ENCODE assay signal across 15 cellular contexts in the genomic region with DNA sequence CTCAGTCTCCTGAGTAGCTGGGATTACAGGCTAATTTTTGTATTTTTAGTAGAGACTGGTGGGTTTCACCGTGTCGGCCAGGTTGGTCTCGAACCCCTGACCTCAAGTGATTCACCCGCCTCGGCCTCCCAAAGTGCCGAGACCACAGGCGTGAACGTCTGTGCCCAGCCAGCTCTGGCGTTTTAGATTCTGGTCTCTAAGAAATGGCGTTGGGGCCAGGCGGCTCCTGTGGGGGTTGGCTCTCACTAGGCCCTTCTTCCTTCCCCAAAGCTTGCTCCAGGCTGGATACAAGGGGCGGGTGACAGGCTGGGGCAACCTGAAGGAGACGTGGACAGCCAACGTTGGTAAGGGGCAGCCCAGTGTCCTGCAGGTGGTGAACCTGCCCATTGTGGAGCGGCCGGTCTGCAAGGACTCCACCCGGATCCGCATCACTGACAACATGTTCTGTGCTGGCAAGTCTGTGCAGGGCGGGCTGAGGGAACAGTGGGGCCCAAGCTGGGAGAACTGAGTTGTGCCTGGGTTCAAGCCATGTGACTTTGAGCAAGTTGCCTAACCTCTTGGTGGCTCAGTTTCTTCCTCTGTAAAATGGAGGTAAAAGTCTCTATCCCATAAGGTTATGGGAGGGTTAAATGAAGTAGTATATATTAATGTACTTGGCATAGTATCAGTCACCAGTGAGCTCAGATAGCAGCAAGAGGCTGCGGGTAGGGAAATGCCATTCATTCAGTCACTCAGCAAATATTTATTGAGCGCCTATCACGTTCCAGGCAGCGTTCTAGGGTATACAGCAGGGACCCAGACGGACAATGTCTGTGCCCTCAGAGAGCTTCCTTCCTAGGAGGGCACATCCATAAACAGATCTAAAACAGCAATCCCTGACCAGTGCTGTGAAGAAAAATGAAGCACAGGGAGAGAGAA. TPM values are rescaled to one million over a fixed set of nuclear protein-coding genes. Genes with fewer than 3 reads are reported as not detected.
"Had no signal": no experiment of that assay in that cellular context is flagged by ENCODE, and none has a peak within 500 bp of the region (broad histone marks: within the 10 kb centered on the region; RNA-seq: fewer than 3 reads in every experiment).

No MANE protein-coding gene starts in this region.

- H3K27me3 Mint-ChIP-seq: activated naive CD8-positive, alpha-beta T cell treated with anti-CD3 and anti-CD28 coated beads, Interleukin-2, amount 50 U/mL, for 24 hours; activated T-cell treated with anti-CD3 and anti-CD28 coated beads, Interleukin-2, amount 50 U/mL, for 24 hours; dendritic cell treated with granulocyte-macrophage colony-stimulating factor and Interleukin-4, amounts not matched to agents 40 ng/mL and 50 ng/mL, for 4 days; effector memory CD8-positive, alpha-beta T cell had no signal

- DNase-seq: activated naive CD8-positive, alpha-beta T cell treated with anti-CD3 and anti-CD28 coated beads, Interleukin-2, amount 50 U/mL, for 24 hours; activated T-cell treated with anti-CD3 and anti-CD28 coated beads, Interleukin-2, amount 50 U/mL, for 24 hours; effector memory CD8-positive, alpha-beta T cell; glutamatergic neuron; immature natural killer cell; left colon; natural killer cell; nucleus accumbens; stimulated activated naive CD4-positive, alpha-beta T cell treated with Interleukin-2 at 50 U/mL for 16 hours; T-helper 2 cell had no signal

- H3K36me3 ChIP-seq: prostate gland had no signal

- H3K9me3 ChIP-seq: prostate gland had no signal

- H3K4me1 ChIP-seq: prostate gland had no signal

- H3K27ac Mint-ChIP-seq: activated naive CD8-positive, alpha-beta T cell treated with anti-CD3 and anti-CD28 coated beads, Interleukin-2, amount 50 U/mL, for 24 hours; activated T-cell treated with anti-CD3 and anti-CD28 coated beads, Interleukin-2, amount 50 U/mL, for 24 hours; dendritic cell treated with granulocyte-macrophage colony-stimulating factor and Interleukin-4, amounts not matched to agents 40 ng/mL and 50 ng/mL, for 4 days; effector memory CD8-positive, alpha-beta T cell; immature natural killer cell had no signal

- H3K36me3 Mint-ChIP-seq: immature natural killer cell, natural killer cell had no signal

- ATAC-seq: activated CD4-positive, CD25-positive, alpha-beta regulatory T cell treated with anti-CD3 and anti-CD28 coated beads, Interleukin-2, amount 50 U/mL, for 24 hours; activated naive CD8-positive, alpha-beta T cell treated with anti-CD3 and anti-CD28 coated beads, Interleukin-2, amount 50 U/mL, for 24 hours; effector memory CD8-positive, alpha-beta T cell; left colon; natural killer cell; sciatic nerve had no signal

- H3K4me3 ChIP-seq: prostate gland had no signal

- H3K9me3 Mint-ChIP-seq: activated naive CD8-positive, alpha-beta T cell treated with anti-CD3 and anti-CD28 coated beads, Interleukin-2, amount 50 U/mL, for 24 hours; activated T-cell treated with anti-CD3 and anti-CD28 coated beads, Interleukin-2, amount 50 U/mL, for 24 hours; dendritic cell treated with granulocyte-macrophage colony-stimulating factor and Interleukin-4, amounts not matched to agents 40 ng/mL and 50 ng/mL, for 4 days; effector memory CD8-positive, alpha-beta T cell; immature natural killer cell; natural killer cell had no signal

- H3K4me3 Mint-ChIP-seq: activated naive CD8-positive, alpha-beta T cell treated with anti-CD3 and anti-CD28 coated beads, Interleukin-2, amount 50 U/mL, for 24 hours; activated T-cell treated with anti-CD3 and anti-CD28 coated beads, Interleukin-2, amount 50 U/mL, for 24 hours; dendritic cell treated with granulocyte-macrophage colony-stimulating factor and Interleukin-4, amounts not matched to agents 40 ng/mL and 50 ng/mL, for 4 days; effector memory CD8-positive, alpha-beta T cell; immature natural killer cell; natural killer cell had no signal

- H3K27ac ChIP-seq: epithelial cell of prostate, prostate gland had no signal

- H3K4me1 Mint-ChIP-seq: activated naive CD8-positive, alpha-beta T cell treated with anti-CD3 and anti-CD28 coated beads, Interleukin-2, amount 50 U/mL, for 24 hours; immature natural killer cell; natural killer cell had no signal

RNA-seq across cellular contexts. Expression of a gene that starts 10.4 kb away (rescaled TPM):
- total RNA-seq: left colon, sciatic nerve had no signal
- polyA plus RNA-seq: immature natural killer cell had no signal
